In genomic region chr9:15846611-15847010, GRCh38 we compare ENCODE assay signal across 19 cellular contexts.
DNase-seq lines count a peak whose midpoint lies in the region; ATAC-seq, FAIRE-seq and TF ChIP-seq lines count a peak whose summit lies in the region.
"Had no signal": no experiment of that assay in that cellular context is flagged by ENCODE, and none has a peak within 500 bp of the region (broad histone marks: within the 10 kb centered on the region; RNA-seq: fewer than 3 reads in every experiment).

No MANE protein-coding gene starts in this region.

- no peak overlapping the region for H3K9ac ChIP-seq in astrocyte (ENCODE audit: low read length)
- H3K9ac ChIP-seq: BLaER1 treated with 17β-estradiol and CSF1 and Interleukin-3, amounts not matched to agents 10 nM and 100 nM had no signal

- H3K4me1 Mint-ChIP-seq in astrocyte (ENCODE audit: low read depth, unreplicated experiment), result no peaks in the 10 kb centered on the region
- no peaks in the 10 kb centered on the region for H3K4me1 Mint-ChIP-seq in Calu3 (ENCODE audit: low read depth, unreplicated experiment)

- no peak overlapping the region for H3K4me3 Mint-ChIP-seq in astrocyte (ENCODE audit: unreplicated experiment)
- H3K4me3 Mint-ChIP-seq in Calu3 (ENCODE audit: low read depth, unreplicated experiment), result no peak overlapping the region
- H3K4me3 Mint-ChIP-seq: CD4-positive, CD25-positive, alpha-beta regulatory T cell had no signal

- no peak overlapping the region for H3K4me2 ChIP-seq in astrocyte (ENCODE audit: low read length)
- H3K4me2 ChIP-seq: BLaER1 treated with 17β-estradiol and CSF1 and Interleukin-3, amounts not matched to agents 10 nM and 100 nM had no signal

- intact Hi-C loops in A673 (cut with micrococcal nuclease; ENCODE audit: unreplicated experiment), result no loop called here
- intact Hi-C loops in Calu3 (cut with micrococcal nuclease; ENCODE audit: unreplicated experiment), result no loop called here

- H3K27me3 Mint-ChIP-seq in astrocyte (ENCODE audit: low read depth, unreplicated experiment) (no peaks in the 10 kb centered on the region), Calu3 (ENCODE audit: unreplicated experiment) (no peaks in the 10 kb centered on the region)
- H3K27me3 Mint-ChIP-seq: CD4-positive, CD25-positive, alpha-beta regulatory T cell had no signal

- H3K9me3 Mint-ChIP-seq in astrocyte (ENCODE audit: unreplicated experiment) (no peaks in the 10 kb centered on the region), Calu3 (ENCODE audit: low read depth, unreplicated experiment) (no peaks in the 10 kb centered on the region)

- no peaks in the 10 kb centered on the region for H4K20me1 ChIP-seq in astrocyte (ENCODE audit: insufficient read depth, low read length)
- H4K20me1 ChIP-seq: BLaER1 treated with 17β-estradiol and CSF1 and Interleukin-3, amounts not matched to agents 10 nM and 100 nM had no signal

- H2AFZ ChIP-seq in astrocyte (ENCODE audit: low read depth, low read length), result peak overlapping the region; percentile 72

- peak; percentile 87 for DNase-seq in A673 (ENCODE audit: low spot score)
- DNase-seq in astrocyte (ENCODE audit: low read depth), result no peak
- DNase-seq in left kidney (ENCODE audit: low read depth, low spot score), result peak; percentile 2
- DNase-seq in pons (ENCODE audit: low spot score), result peak; percentile 3
- DNase-seq in HK-2 (ENCODE audit: unreplicated experiment), result no peak
- no peak for DNase-seq in Calu3
- no peak for DNase-seq in T-helper 1 cell
- DNase-seq: AML-193; CD4-positive, CD25-positive, alpha-beta regulatory T cell; DMS79 treated with DMSO at 0.1 percent for 48 hours; EL; GOT3 had no signal

- CTCF ChIA-PET in A673 (lab: Charles Lee) (no interaction called here), Calu3 (lab: Charles Lee) (no interaction called here)

- H3K36me3 Mint-ChIP-seq in astrocyte (ENCODE audit: low read depth, unreplicated experiment), result no peaks in the 10 kb centered on the region
- H3K36me3 Mint-ChIP-seq in Calu3 (ENCODE audit: insufficient read depth, unreplicated experiment), result no peaks in the 10 kb centered on the region
- H3K36me3 Mint-ChIP-seq: CD4-positive, CD25-positive, alpha-beta regulatory T cell had no signal

- H3K27me3 ChIP-seq in A673 (replicated peaks; ENCODE audit: insufficient read depth, low read depth, low read length, poor library complexity) (no peaks in the 10 kb centered on the region), astrocyte (ENCODE audit: insufficient read depth, low read length) (no peaks in the 10 kb centered on the region)
- H3K27me3 ChIP-seq: BLaER1 treated with 17β-estradiol and CSF1 and Interleukin-3, amounts not matched to agents 10 nM and 100 nM had no signal

- FAIRE-seq in astrocyte (lab: Jason Lieb, UNC), result no peak
- FAIRE-seq: GM12891, HepG2, HTR-8/SVneo had no signal

- BruUV-seq in A673 (replicated peaks; lab: Mats Ljungman, UMichigan) (no TSS peak), Calu3 (replicated peaks; lab: Mats Ljungman, UMichigan) (no TSS peak)

- H3K4me1 ChIP-seq in A673 (ENCODE audit: insufficient read depth, low read length, poor library complexity, severe bottlenecking) (peaks cover 15% of the 10 kb centered on the region), astrocyte (ENCODE audit: insufficient read depth, low read length) (no peaks in the 10 kb centered on the region)
- H3K4me1 ChIP-seq: BLaER1 treated with 17β-estradiol and CSF1 and Interleukin-3, amounts not matched to agents 10 nM and 100 nM; HAP-1 had no signal

- H3K27ac ChIP-seq in A673 (ENCODE audit: low read depth, low read length, poor library complexity, severe bottlenecking), result peak overlapping the region; percentile 87
- no peak overlapping the region for H3K27ac ChIP-seq in astrocyte (ENCODE audit: low read depth, low read length)
- H3K27ac ChIP-seq: 22Rv1; BLaER1 treated with 17β-estradiol and CSF1 and Interleukin-3, amounts not matched to agents 10 nM and 100 nM had no signal

- H3K79me2 ChIP-seq in astrocyte (ENCODE audit: insufficient read depth, low read length), result no peaks in the 10 kb centered on the region

- no peak overlapping the region for H3K27ac Mint-ChIP-seq in astrocyte (ENCODE audit: unreplicated experiment)
- H3K27ac Mint-ChIP-seq in Calu3 (ENCODE audit: unreplicated experiment), result no peak overlapping the region
- H3K27ac Mint-ChIP-seq: CD4-positive, CD25-positive, alpha-beta regulatory T cell had no signal

- H3K9me3 ChIP-seq in A673 (ENCODE audit: low read depth, low read length, poor library complexity, severe bottlenecking), result no peaks in the 10 kb centered on the region
- no peaks in the 10 kb centered on the region for H3K9me3 ChIP-seq in astrocyte (ENCODE audit: insufficient read depth, low read depth, low read length)
- H3K9me3 ChIP-seq: BLaER1 treated with 17β-estradiol and CSF1 and Interleukin-3, amounts not matched to agents 10 nM and 100 nM; HAP-1 had no signal

- TF ChIP-seq CTCF in A673 (conservative IDR thresholded peaks at IDR 0.05; ENCODE audit: low read depth, low read length), result no peak
- no peak for TF ChIP-seq CTCF in astrocyte (IDR thresholded peaks at IDR 0.05; ENCODE audit: insufficient read depth, low read depth, low read length)
- no peak for TF ChIP-seq CTCF in Calu3 (IDR thresholded peaks at IDR 0.05; ENCODE audit: unreplicated experiment)

- ATAC-seq in HG02884 (IDR thresholded peaks at IDR 0.05; ENCODE audit: unreplicated experiment), result no peak
- ATAC-seq: HepG2 had no signal

- H3K4me3 ChIP-seq in A673 (ENCODE audit: low read depth, low read length, poor library complexity, severe bottlenecking) (peak overlapping the region; percentile 47), astrocyte (ENCODE audit: insufficient read depth, low read depth, low read length) (no peak overlapping the region)
- H3K4me3 ChIP-seq: BLaER1 treated with 17β-estradiol and CSF1 and Interleukin-3, amounts not matched to agents 10 nM and 100 nM; HAP-1 had no signal

- H3K36me3 ChIP-seq in A673 (ENCODE audit: insufficient read depth, low read length, poor library complexity, severe bottlenecking) (no peaks in the 10 kb centered on the region), astrocyte (ENCODE audit: insufficient read depth, low read length) (no peaks in the 10 kb centered on the region)
- H3K36me3 ChIP-seq: BLaER1 treated with 17β-estradiol and CSF1 and Interleukin-3, amounts not matched to agents 10 nM and 100 nM; HAP-1 had no signal

- POLR2A ChIA-PET in A673 (lab: Charles Lee; ENCODE audit: low non-redundant PET), result no interaction called here

Comparison
In these comparisons a context has a peak if more than half of its experiments do, and no peak if none do; other contexts are left out.
1. DNase-seq: peak in A673 (single experiment), left kidney (single experiment) and pons (single experiment); none in astrocyte (single experiment), HK-2 (single experiment), Calu3 (single experiment) and T-helper 1 cell (0 of 5).